In the genomic region with DNA sequence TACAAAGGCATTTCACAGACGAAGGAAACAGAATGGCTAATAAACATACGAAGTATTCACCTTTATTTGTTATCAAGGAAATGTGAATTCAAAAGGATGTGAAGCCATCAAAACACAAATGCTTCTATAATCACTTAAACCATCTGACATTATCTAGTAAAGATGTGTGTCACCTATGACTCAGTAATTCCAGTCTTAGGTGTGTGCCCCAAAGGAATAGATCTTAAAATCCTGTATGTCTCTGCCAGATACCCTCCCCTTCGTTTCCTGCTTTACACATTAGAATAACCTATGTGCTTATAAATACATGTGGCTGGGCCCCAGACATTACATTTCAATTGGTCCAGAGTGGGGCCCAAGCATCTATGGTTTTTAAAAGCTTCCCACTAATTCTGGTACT, we compare ENCODE assay signal across 13 cellular contexts. TPM values are rescaled to one million over a fixed set of nuclear protein-coding genes. Genes with fewer than 3 reads are reported as not detected.
A peak's percentile ranks its signal among the peaks of the same experiment; 100 is the strongest.
DNase-seq lines count a peak whose midpoint lies in the region; ATAC-seq, FAIRE-seq and TF ChIP-seq lines count a peak whose summit lies in the region.
"Had no signal": no experiment of that assay in that cellular context is flagged by ENCODE, and none has a peak within 500 bp of the region (broad histone marks: within the 10 kb centered on the region; RNA-seq: fewer than 3 reads in every experiment).

No MANE protein-coding gene starts in this region.

- CTCF ChIA-PET in CD8-positive, alpha-beta T cell (lab: Charles Lee): no interaction called here
- CTCF ChIA-PET in GM10248 (lab: Yijun Ruan, JAX): interaction anchor here (1.1 to 1.4 kb wide), 2 partner anchors 10 to 59 kb away, joined by 3 read pairs; no protein-coding TSS in a partner anchor

- H3K4me1 Mint-ChIP-seq in CD8-positive, alpha-beta T cell (ENCODE audit: low read depth): peaks cover 14% of the 10 kb centered on the region

- no peak for ATAC-seq in CD8-positive, alpha-beta T cell
- peak; percentile 18 for ATAC-seq in GM18868 (IDR thresholded peaks at IDR 0.05; ENCODE audit: unreplicated experiment)
- peak; percentile 95 for ATAC-seq in foreskin keratinocyte
- ATAC-seq: gastroesophageal sphincter; left cardiac atrium; Panc1; stimulated activated memory B cell treated with anti-CD40 and anti-IgM and Interleukin-4, amounts not matched to agents 10 μg/mL and 1 μg/mL and 100 μg/mL, for 72 hours had no signal

- no peak for TF ChIP-seq POLR2A in H54 (IDR thresholded peaks at IDR 0.05; ENCODE audit: low read depth, low read length)

- peaks cover 32% of the 10 kb centered on the region for H3K36me3 Mint-ChIP-seq in CD8-positive, alpha-beta T cell

- no peaks in the 10 kb centered on the region for H3K36me3 ChIP-seq in CD8-positive, alpha-beta T cell (ENCODE audit: insufficient read depth, low read length)

- TF ChIP-seq CTCF in CD8-positive, alpha-beta T cell (IDR thresholded peaks at IDR 0.05): no peak
- TF ChIP-seq CTCF in foreskin keratinocyte (conservative IDR thresholded peaks at IDR 0.05) (no peak), GM10248 (IDR thresholded peaks at IDR 0.05; ENCODE audit: control extremely low read depth, extremely low read depth, low read depth, missing control alignments) (no peak)

- POLR2A ChIA-PET in CD8-positive, alpha-beta T cell (lab: Charles Lee): no interaction called here
- POLR2A ChIA-PET in GM10248 (lab: Yijun Ruan, JAX): no interaction called here

- peak overlapping the region; percentile 37 for H3K4me3 Mint-ChIP-seq in CD8-positive, alpha-beta T cell
- H3K4me3 Mint-ChIP-seq: stimulated activated memory B cell treated with anti-CD40 and anti-IgM and Interleukin-4, amounts not matched to agents 10 μg/mL and 1 μg/mL and 100 μg/mL, for 72 hours had no signal

- no peaks in the 10 kb centered on the region for H3K9me3 ChIP-seq in CD8-positive, alpha-beta T cell (ENCODE audit: low read length)
- H3K9me3 ChIP-seq: gastroesophageal sphincter had no signal

- H3K27ac Mint-ChIP-seq in CD8-positive, alpha-beta T cell: peak overlapping the region; percentile 55
- H3K27ac Mint-ChIP-seq: stimulated activated memory B cell treated with anti-CD40 and anti-IgM and Interleukin-4, amounts not matched to agents 10 μg/mL and 1 μg/mL and 100 μg/mL, for 72 hours had no signal

- DNase-seq in CD8-positive, alpha-beta T cell: no peak
- DNase-seq in T1000 (lab: John Stamatoyannopoulos, UW) (peak; percentile 17), foreskin keratinocyte (peak; percentile 64 to 81), frontal cortex (ENCODE audit: low spot score in 2 of 2) (no peak), H54 (ENCODE audit: insufficient read length, low spot score) (no peak), GM10248 (ENCODE audit: extremely low spot score) (no peak)
- DNase-seq: activated gamma-delta T cell, left cardiac atrium had no signal

- H3K27ac ChIP-seq in CD8-positive, alpha-beta T cell (ENCODE audit: low read depth, low read length): no peak overlapping the region
- peak overlapping the region; percentile 28 for H3K27ac ChIP-seq in foreskin keratinocyte
- H3K27ac ChIP-seq: coronary artery, gastroesophageal sphincter had no signal

- no peaks in the 10 kb centered on the region for H3K27me3 ChIP-seq in CD8-positive, alpha-beta T cell (ENCODE audit: insufficient read depth, low read length)
- H3K27me3 ChIP-seq in foreskin keratinocyte: no peaks in the 10 kb centered on the region
- H3K27me3 ChIP-seq: gastroesophageal sphincter had no signal

- no peak overlapping the region for H3K4me3 ChIP-seq in CD8-positive, alpha-beta T cell (ENCODE audit: low read depth, low read length)
- H3K4me3 ChIP-seq: coronary artery, gastroesophageal sphincter had no signal

- intact Hi-C loops in CD8-positive, alpha-beta T cell (cut with DNase I, micrococcal nuclease): loop anchor here in 1 of 2 experiments (5.0 kb wide), 1 partner anchor 40 kb away; a partner anchor contains a TSS

- no peaks in the 10 kb centered on the region for H3K9me3 Mint-ChIP-seq in CD8-positive, alpha-beta T cell
- H3K9me3 Mint-ChIP-seq: stimulated activated memory B cell treated with anti-CD40 and anti-IgM and Interleukin-4, amounts not matched to agents 10 μg/mL and 1 μg/mL and 100 μg/mL, for 72 hours had no signal

- peaks cover 9% of the 10 kb centered on the region for H3K4me1 ChIP-seq in CD8-positive, alpha-beta T cell (ENCODE audit: insufficient read depth, low read length)
- peaks cover 7% of the 10 kb centered on the region for H3K4me1 ChIP-seq in foreskin keratinocyte
- H3K4me1 ChIP-seq: gastroesophageal sphincter had no signal

- H3K27me3 Mint-ChIP-seq in CD8-positive, alpha-beta T cell (ENCODE audit: low read depth): no peaks in the 10 kb centered on the region
- H3K27me3 Mint-ChIP-seq: stimulated activated memory B cell treated with anti-CD40 and anti-IgM and Interleukin-4, amounts not matched to agents 10 μg/mL and 1 μg/mL and 100 μg/mL, for 72 hours had no signal

- FAIRE-seq in frontal cortex (lab: Jason Lieb, UNC): no peak
- no peak for FAIRE-seq in H54 (lab: Jason Lieb, UNC)

RNA-seq across cellular contexts. Expression of a gene that starts 41.7 kb away (rescaled TPM):
- total RNA-seq in CD8-positive, alpha-beta T cell: 10 to 100 TPM; 16.6 to 17.1 TPM
- 10.1 and 10.2 TPM in 2 replicates for total RNA-seq in foreskin keratinocyte
- 1.5 and 2.1 TPM in 2 replicates for polyA plus RNA-seq in foreskin keratinocyte
- 20.0 TPM for total RNA-seq in frontal cortex

RNA-seq across cellular contexts. Expression of a gene that starts 53.6 kb away (rescaled TPM):
- 10 to 100 TPM; 12.1 to 14.5 TPM for total RNA-seq in CD8-positive, alpha-beta T cell
- total RNA-seq in foreskin keratinocyte: 24.9 and 30.1 TPM in 2 replicates
- 10.3 TPM in 2 replicates for polyA plus RNA-seq in foreskin keratinocyte
- total RNA-seq in frontal cortex: 75.8 TPM

Comparison
In these comparisons a context has a peak if more than half of its experiments do, and no peak if none do; other contexts are left out.
1. DNase-seq: peak in T1000 (single experiment) and foreskin keratinocyte (2 of 2); none in CD8-positive, alpha-beta T cell (0 of 7), frontal cortex (0 of 2), H54 (single experiment) and GM10248 (single experiment).